Comparison of ENCODE assay signal across 19 cellular contexts in genomic region chr5:164562271-164562856, GRCh38.
"Had no signal": no experiment of that assay in that cellular context is flagged by ENCODE, and none has a peak within 500 bp of the region (broad histone marks: within the 10 kb centered on the region; RNA-seq: fewer than 3 reads in every experiment).

No MANE protein-coding gene starts in this region.

- H3K36me3 Mint-ChIP-seq: naive B cell; stimulated activated memory B cell treated with anti-CD40 and anti-IgM and Interleukin-4, amounts not matched to agents 10 μg/mL and 1 μg/mL and 100 μg/mL, for 72 hours had no signal

- H3K27me3 Mint-ChIP-seq: naive B cell; stimulated activated memory B cell treated with anti-CD40 and anti-IgM and Interleukin-4, amounts not matched to agents 10 μg/mL and 1 μg/mL and 100 μg/mL, for 72 hours had no signal

- ATAC-seq: activated CD4-positive, CD25-positive, alpha-beta regulatory T cell treated with anti-CD3 and anti-CD28 coated beads, Interleukin-2, amount 50 U/mL, for 24 hours; esophagus mucosa; gastrocnemius medialis; heart left ventricle; left colon; lower lobe of right lung; stimulated activated memory B cell treated with anti-CD40 and anti-IgM and Interleukin-4, amounts not matched to agents 10 μg/mL and 1 μg/mL and 100 μg/mL, for 72 hours had no signal

- DNase-seq: activated naive CD4-positive, alpha-beta T cell treated with Interleukin-2 at 50 U/mL for 16 hours; gastrocnemius medialis; heart left ventricle; left colon; lower lobe of right lung; naive B cell; stimulated activated CD4-positive, alpha-beta T cell treated with anti-CD3 and anti-CD28 coated beads, Interleukin-2, amount 100 ng/mL, for 48 hours; T-helper 9 cell; thyroid gland had no signal

- H3K9me3 Mint-ChIP-seq: activated T-helper 1 cell treated with anti-CD3 and anti-CD28 coated beads, Interleukin-12 subunit alpha, Interleukin-12 subunit beta, Interleukin-2, Interleukin-4 antibody, amounts not matched to agents 30 ng/mL and 10 ng/mL and 1 ng/mL, durations not matched to agents 14 hours and 24 hours and 36 hours; naive B cell; stimulated activated memory B cell treated with anti-CD40 and anti-IgM and Interleukin-4, amounts not matched to agents 10 μg/mL and 1 μg/mL and 100 μg/mL, for 72 hours had no signal

- H3K79me2 ChIP-seq: parathyroid adenoma had no signal

- H3K27ac ChIP-seq: ascending aorta, cardiac muscle cell, gastrocnemius medialis, heart left ventricle, lower lobe of right lung, parathyroid adenoma, thyroid gland had no signal

- H3K4me1 Mint-ChIP-seq: naive B cell; stimulated activated memory B cell treated with anti-CD40 and anti-IgM and Interleukin-4, amounts not matched to agents 10 μg/mL and 1 μg/mL and 100 μg/mL, for 72 hours had no signal

- H3K4me3 ChIP-seq: ascending aorta, cardiac muscle cell, gastrocnemius medialis, heart left ventricle, lower lobe of right lung, thyroid gland had no signal

- H3K27me3 ChIP-seq: ascending aorta, cardiac muscle cell, gastrocnemius medialis, heart left ventricle, thyroid gland had no signal

- H3K9me3 ChIP-seq: ascending aorta, gastrocnemius medialis, heart left ventricle, lower lobe of right lung, thyroid gland had no signal

- H3K4me3 Mint-ChIP-seq: activated T-helper 1 cell treated with anti-CD3 and anti-CD28 coated beads, Interleukin-12 subunit alpha, Interleukin-12 subunit beta, Interleukin-2, Interleukin-4 antibody, amounts not matched to agents 30 ng/mL and 10 ng/mL and 1 ng/mL, durations not matched to agents 14 hours and 24 hours and 36 hours; naive B cell; stimulated activated memory B cell treated with anti-CD40 and anti-IgM and Interleukin-4, amounts not matched to agents 10 μg/mL and 1 μg/mL and 100 μg/mL, for 72 hours had no signal

- FAIRE-seq: endometrium, islet of Langerhans, urothelium cell line had no signal

- H3K4me1 ChIP-seq: ascending aorta, gastrocnemius medialis, heart left ventricle, lower lobe of right lung, parathyroid adenoma, thyroid gland had no signal

- H3K36me3 ChIP-seq: ascending aorta, cardiac muscle cell, gastrocnemius medialis, heart left ventricle, lower lobe of right lung, thyroid gland had no signal

- H3K27ac Mint-ChIP-seq: activated T-helper 1 cell treated with anti-CD3 and anti-CD28 coated beads, Interleukin-12 subunit alpha, Interleukin-12 subunit beta, Interleukin-2, Interleukin-4 antibody, amounts not matched to agents 30 ng/mL and 10 ng/mL and 1 ng/mL, durations not matched to agents 14 hours and 24 hours and 36 hours; naive B cell; stimulated activated memory B cell treated with anti-CD40 and anti-IgM and Interleukin-4, amounts not matched to agents 10 μg/mL and 1 μg/mL and 100 μg/mL, for 72 hours had no signal

- H3K9ac ChIP-seq: parathyroid adenoma had no signal

- H2AFZ ChIP-seq: parathyroid adenoma had no signal
